Comparison of ENCODE assay signal across 8 cellular contexts in genomic region chr6:128518531-128519131, GRCh38. TPM values are rescaled to one million over a fixed set of nuclear protein-coding genes. Genes with fewer than 3 reads are reported as not detected.
DNase-seq lines count a peak whose midpoint lies in the region; ATAC-seq and TF ChIP-seq lines count a peak whose summit lies in the region.

No MANE protein-coding gene starts in this region.

- no peak for TF ChIP-seq POLR2A in IMR-90 (IDR thresholded peaks at IDR 0.05; ENCODE audit: low read depth, low read length)

- 14% methylated on average over 6 of the region's 20 CpGs; no CpG with 5 or more reads in 1 of the 2 experiments for whole genome bisulfite sequencing in IMR-90 (ENCODE audit: extremely low coverage in 2 of 2, insufficient read length in 1 of 2), 2 experiments

- peak overlapping the region; percentile 89 for H3K27ac ChIP-seq in AG04450 (ENCODE audit: low read depth, low read length)
- peak overlapping the region; percentile 98 for H3K27ac ChIP-seq in IMR-90 (ENCODE audit: insufficient read depth, low read length)
- peak overlapping the region; percentile 95 for H3K27ac ChIP-seq in muscle layer of duodenum (ENCODE audit: low read length)

- H3K27me3 ChIP-seq in AG04450 (ENCODE audit: control insufficient read depth, insufficient read depth, low read length) (no peaks in the 10 kb centered on the region), IMR-90 (ENCODE audit: control insufficient read depth, insufficient read depth, low read length) (no peaks in the 10 kb centered on the region), muscle layer of duodenum (ENCODE audit: low read depth, low read length) (peaks cover 10% of the 10 kb centered on the region)

- DNase-seq in AG04450 (ENCODE audit: low read depth, low spot score) (no peak), IMR-90 (no peak), dermis blood vessel endothelial cell (peak; percentile 29), DMS 273 treated with DMSO at 0.1 percent for 48 hours (lab: John Stamatoyannopoulos, UW) (no peak)
- DNase-seq in effector CD4-positive, alpha-beta T cell: no peak

- no peaks in the 10 kb centered on the region; the same call in 1 of the 2 replicates for H3K9me1 ChIP-seq in IMR-90 (ENCODE audit: insufficient read depth, low read length)

- peak overlapping the region; percentile 36 for H3K18ac ChIP-seq in IMR-90 (ENCODE audit: low read depth, low read length)

- CTCF ChIA-PET in AG04450 (lab: Charles Lee): interaction anchor here (0.7 kb wide), 1 partner anchor 53 kb away, joined by 3 read pairs; no protein-coding TSS in a partner anchor
- CTCF ChIA-PET in IMR-90 (lab: Yijun Ruan, JAX): interaction anchor here (1.0 kb wide), 1 partner anchor 29 kb away, joined by 5 read pairs; no protein-coding TSS in a partner anchor

- H4K91ac ChIP-seq in IMR-90 (ENCODE audit: insufficient read depth, low read depth, low read length): peak overlapping the region; percentile 5; the same call in 1 of the 2 replicates

- dilution Hi-C loops in IMR-90 (cut with HindIII; ENCODE audit: low sequenced_read_pairs, unreplicated experiment): no loop called here

- H2BK5ac ChIP-seq in IMR-90 (ENCODE audit: low read depth, low read length, poor library complexity, severe bottlenecking): peak overlapping the region; percentile 90

- peak overlapping the region; percentile 94 for H3K4ac ChIP-seq in IMR-90 (ENCODE audit: low read depth, low read length)

- peak overlapping the region; percentile 82 for H2BK120ac ChIP-seq in IMR-90 (ENCODE audit: low read depth, low read length)

- peak overlapping the region; percentile 87 for H2AK9ac ChIP-seq in IMR-90 (replicated peaks; ENCODE audit: low read depth, low read length, poor library complexity)

- H2AFZ ChIP-seq in IMR-90 (replicated peaks; ENCODE audit: low read length, poor library complexity): peak overlapping the region; percentile 97

- no peak for TF ChIP-seq RAD21 in IMR-90 (IDR thresholded peaks at IDR 0.05; ENCODE audit: low read length)

- H2AK5ac ChIP-seq in IMR-90 (ENCODE audit: low read depth, low read length): 0 out of 2 replicates have a peak overlapping the region, but pooled peaks have one; percentile 56

- intact Hi-C loops in IMR-90 (cut with micrococcal nuclease): loop anchor here (2.0 to 10.0 kb wide), 5 partner anchors 181 to 664 kb away; no protein-coding TSS in a partner anchor

- peak overlapping the region; percentile 96 for H3K9ac ChIP-seq in IMR-90 (ENCODE audit: low read depth, low read length)

- peak overlapping the region; percentile 35; the same call in 1 of the 2 replicates for H2BK20ac ChIP-seq in IMR-90 (ENCODE audit: low read depth, low read length)

- no peak overlapping the region for H4K5ac ChIP-seq in IMR-90 (ENCODE audit: low read depth, low read length)

- H2BK15ac ChIP-seq in IMR-90 (ENCODE audit: low read depth, low read length): no peak overlapping the region

- H3K4me3 ChIP-seq in AG04450 (ENCODE audit: low read depth, low read length) (peak overlapping the region; percentile 89), IMR-90 (ENCODE audit: insufficient read depth, low read depth, low read length) (peak overlapping the region; percentile 93), muscle layer of duodenum (ENCODE audit: low read depth in 1 of 2, low read length in 2 of 2) (peak overlapping the region; percentile 90 to 98)

- peak overlapping the region; percentile 97 for H3K23ac ChIP-seq in IMR-90 (ENCODE audit: low read depth, low read length)

- H3K4me2 ChIP-seq in IMR-90 (ENCODE audit: low read depth, low read length): peak overlapping the region; percentile 96

- peak overlapping the region; percentile 33; the same call in 1 of the 2 replicates for H3K56ac ChIP-seq in IMR-90 (ENCODE audit: extremely low read depth, insufficient read depth, low read length)

- no peak for ATAC-seq in IMR-90 (ENCODE audit: low read depth)
- ATAC-seq in HG03565 (IDR thresholded peaks at IDR 0.05; ENCODE audit: unreplicated experiment): no peak
- no peak for ATAC-seq in GM19395 (IDR thresholded peaks at IDR 0.05; ENCODE audit: unreplicated experiment)

- peaks cover 7 to 44% of the 10 kb centered on the region in 2 experiments for H3K79me1 ChIP-seq in IMR-90 (ENCODE audit: low read depth in 1 of 2, low read length in 2 of 2)

- in situ Hi-C loops in IMR-90 (cut with MboI; ENCODE audit: low sequenced_read_pairs): loop anchor here (10.0 kb wide), 1 partner anchor 784 kb away; no protein-coding TSS in a partner anchor

- BruUV-seq in IMR-90 (replicated peaks; lab: Mats Ljungman, UMichigan): no TSS peak

- peaks cover 40% of the 10 kb centered on the region; the same call in 1 of the 2 replicates for H4K20me1 ChIP-seq in IMR-90 (ENCODE audit: insufficient read depth, low read length)

- H3K14ac ChIP-seq in IMR-90 (replicated peaks; ENCODE audit: low read depth, low read length): peak overlapping the region; percentile 41

- H4K8ac ChIP-seq in IMR-90 (ENCODE audit: low read depth in 2 of 2, low read length in 2 of 2): peak overlapping the region; percentile 36 to 74; a peak in 2 of 4 replicates

- H3K4me1 ChIP-seq in IMR-90 (ENCODE audit: control insufficient read depth, insufficient read depth, low read length): peaks cover 8% of the 10 kb centered on the region
- peaks cover 0 to 36% of the 10 kb centered on the region in 2 donors for H3K4me1 ChIP-seq in muscle layer of duodenum (ENCODE audit: control insufficient read depth in 1 of 2, insufficient read depth in 2 of 2, low read length in 2 of 2)

- H3K9me3 ChIP-seq in AG04450 (ENCODE audit: control insufficient read depth, insufficient read depth, low read length) (no peaks in the 10 kb centered on the region), IMR-90 (ENCODE audit: control insufficient read depth, insufficient read depth, low read length) (no peaks in the 10 kb centered on the region), muscle layer of duodenum (ENCODE audit: control insufficient read depth in 1 of 2, low read length in 2 of 2) (no peaks in the 10 kb centered on the region)

- POLR2A ChIA-PET in AG04450 (lab: Yijun Ruan, JAX): no interaction called here
- POLR2A ChIA-PET in IMR-90 (lab: Charles Lee; ENCODE audit: unreplicated experiment): no interaction called here

- H3K36me3 ChIP-seq in IMR-90 (ENCODE audit: control insufficient read depth, insufficient read depth, low read length) (no peaks in the 10 kb centered on the region), muscle layer of duodenum (ENCODE audit: control insufficient read depth in 1 of 2, insufficient read depth in 2 of 2, low read length in 2 of 2) (peaks cover 0 to 12% of the 10 kb centered on the region in 2 donors)

- no peak for TF ChIP-seq CTCF in AG04450 (IDR thresholded peaks at IDR 0.05; ENCODE audit: low read depth, low read length)
- TF ChIP-seq CTCF in IMR-90 (conservative IDR thresholded peaks at IDR 0.05; ENCODE audit: low read depth, low read length): no peak

TF ChIP-seq in IMR-90, 13 proteins besides CTCF, POLR2A, EP300 and RAD21:
- TF ChIP-seq ELK1 (IDR thresholded peaks at IDR 0.05; ENCODE audit: borderline replicate concordance, low read depth, low read length): no peak
- 0 out of 2 replicates have a peak, but pooled peaks have one; percentile 22 for TF ChIP-seq MXI1 (IDR thresholded peaks at IDR 0.05; ENCODE audit: borderline replicate concordance, low read depth, low read length)
- TF ChIP-seq FOS (IDR thresholded peaks at IDR 0.05; ENCODE audit: low read depth, low read length): no peak
- TF ChIP-seq MAFK (IDR thresholded peaks at IDR 0.05; ENCODE audit: low read depth, low read length): no peak
- TF ChIP-seq RCOR1 (IDR thresholded peaks at IDR 0.05; ENCODE audit: insufficient replicate concordance, low read length): no peak
- no peak for TF ChIP-seq NFE2L2 (IDR thresholded peaks at IDR 0.05; ENCODE audit: low read depth, low read length)
- TF ChIP-seq CHD1 (IDR thresholded peaks at IDR 0.05; ENCODE audit: low read depth, low read length): no peak
- no peak for TF ChIP-seq BHLHE40 (IDR thresholded peaks at IDR 0.05; ENCODE audit: low read depth, low read length)
- no peak for TF ChIP-seq RFX5 (IDR thresholded peaks at IDR 0.05; ENCODE audit: low read depth, low read length)

RNA-seq across cellular contexts. Expression of gene PTPRK, which starts 1.8 kb away (rescaled TPM):
- polyA plus RNA-seq in AG04450 (2011; rRNA removed) (37.8 and 53.7 TPM in 2 replicates), IMR-90 (2012; rRNA removed) (14.1 and 18.0 TPM in 2 replicates)
- polyA minus RNA-seq in AG04450 (2011; rRNA and poly(A)+ RNA removed): 95.3 and 115 TPM in 2 replicates
- total RNA-seq in IMR-90 (2012; rRNA removed) (66.1 and 80.8 TPM in 2 replicates), dermis blood vessel endothelial cell (104 and 120 TPM in 2 replicates)
- 7.3 and 16.2 TPM in 2 replicates for polyA plus RNA-seq in IMR-90 (2012; cell fraction: cytosol; rRNA removed)
- polyA plus RNA-seq in IMR-90 (2012; cell fraction: nucleus; rRNA removed; ENCODE audit: low replicate concordance): 3.5 and 12.9 TPM in 2 replicates
